In genomic region chrX:54180403-54180802, GRCh38 we compare ENCODE assay signal across 10 cellular contexts. TPM values are rescaled to one million over a fixed set of nuclear protein-coding genes. Genes with fewer than 3 reads are reported as not detected.
DNase-seq lines count a peak whose midpoint lies in the region; ATAC-seq and TF ChIP-seq lines count a peak whose summit lies in the region.
"Had no signal": no experiment of that assay in that cellular context is flagged by ENCODE, and none has a peak within 500 bp of the region (broad histone marks: within the 10 kb centered on the region; RNA-seq: fewer than 3 reads in every experiment).

No MANE protein-coding gene starts in this region.

- peak overlapping the region; percentile 98; the same call in 1 of the 2 replicates for H3K9ac ChIP-seq in SU-DHL-6 (ENCODE audit: low read length)

- DNase-seq in left ventricle myocardium inferior (no peak), right cardiac atrium (no peak), fibroblast of peridontal ligament (ENCODE audit: extremely low read depth) (peak; percentile 45), thoracic aorta (ENCODE audit: low spot score) (no peak), GM10266 (ENCODE audit: extremely low spot score) (no peak)
- DNase-seq: DMS79, H7 had no signal

- peaks cover 49% of the 10 kb centered on the region for H3K4me1 ChIP-seq in left ventricle myocardium inferior
- peaks cover 4% of the 10 kb centered on the region for H3K4me1 ChIP-seq in right cardiac atrium (ENCODE audit: control insufficient read depth, insufficient read depth, low read length)
- H3K4me1 ChIP-seq in thoracic aorta (ENCODE audit: control insufficient read depth in 1 of 2, low read depth in 2 of 2), result peaks cover 11 to 28% of the 10 kb centered on the region in 2 donors

- H3K4me3 ChIP-seq in left ventricle myocardium inferior (peak overlapping the region; percentile 85), right cardiac atrium (ENCODE audit: low read length) (no peak overlapping the region), SU-DHL-6 (ENCODE audit: insufficient read depth, low read length, poor library complexity, severe bottlenecking) (peak overlapping the region; percentile 10), thoracic aorta (peak overlapping the region; percentile 23)

- H2AFZ ChIP-seq in SU-DHL-6 (ENCODE audit: low read depth, low read length, severe bottlenecking), result no peak overlapping the region

- H3K36me3 ChIP-seq in left ventricle myocardium inferior (no peaks in the 10 kb centered on the region), SU-DHL-6 (ENCODE audit: low read length) (no peaks in the 10 kb centered on the region), thoracic aorta (no peaks in the 10 kb centered on the region)

- no peak for TF ChIP-seq CTCF in left ventricle myocardium inferior (IDR thresholded peaks at IDR 0.05; ENCODE audit: borderline replicate concordance)
- TF ChIP-seq CTCF in SU-DHL-6 (IDR thresholded peaks at IDR 0.05; ENCODE audit: insufficient read depth, low read length, poor library complexity, severe bottlenecking), result no peak
- no peak for TF ChIP-seq CTCF in thoracic aorta (IDR thresholded peaks at IDR 0.05)
- TF ChIP-seq CTCF in GM10266 (IDR thresholded peaks at IDR 0.05; ENCODE audit: control insufficient read depth, insufficient read depth, low read depth, missing control alignments), result no peak

- 38% methylated on average over 4 of the region's 4 CpGs for WGBS in right cardiac atrium

- H4K20me1 ChIP-seq in SU-DHL-6 (ENCODE audit: low read depth, low read length), result peaks cover 7% of the 10 kb centered on the region; the same call in 1 of the 2 replicates

- no peaks in the 10 kb centered on the region for H3K9me3 ChIP-seq in left ventricle myocardium inferior (replicated peaks)
- no peaks in the 10 kb centered on the region for H3K9me3 ChIP-seq in right cardiac atrium (ENCODE audit: control insufficient read depth, low read length)
- no peaks in the 10 kb centered on the region for H3K9me3 ChIP-seq in SU-DHL-6 (ENCODE audit: insufficient read depth, low read length)
- no peaks in the 10 kb centered on the region for H3K9me3 ChIP-seq in thoracic aorta

- peaks cover 74% of the 10 kb centered on the region for H3K79me2 ChIP-seq in SU-DHL-6 (ENCODE audit: insufficient read depth, low read length)

- H3K4me2 ChIP-seq in SU-DHL-6 (ENCODE audit: low read depth, low read length, poor library complexity, severe bottlenecking), result peak overlapping the region; percentile 94

- no peaks in the 10 kb centered on the region; the same call in 1 of the 2 replicates for H3F3A ChIP-seq in SU-DHL-6 (ENCODE audit: insufficient read depth)

- H3K27ac ChIP-seq in left ventricle myocardium inferior (replicated peaks), result no peak overlapping the region
- H3K27ac ChIP-seq in right cardiac atrium (ENCODE audit: low read length), result no peak overlapping the region
- no peak overlapping the region for H3K27ac ChIP-seq in SU-DHL-6 (ENCODE audit: low read depth, low read length)
- H3K27ac ChIP-seq in thoracic aorta, result no peak overlapping the region

- ATAC-seq in right cardiac atrium, result no peak
- ATAC-seq in thoracic aorta (ENCODE audit: insufficient number of reproducible peaks, low FRiP score, low read depth), result no peak
- no peak for ATAC-seq in HG03565 (IDR thresholded peaks at IDR 0.05; ENCODE audit: unreplicated experiment)
- no peak for ATAC-seq in GM21529 (IDR thresholded peaks at IDR 0.05; ENCODE audit: unreplicated experiment)

- no peaks in the 10 kb centered on the region for H3K9me2 ChIP-seq in SU-DHL-6 (replicated peaks; ENCODE audit: insufficient read depth, low read length)

- H3K27me3 ChIP-seq in left ventricle myocardium inferior (ENCODE audit: low read depth) (no peaks in the 10 kb centered on the region), right cardiac atrium (ENCODE audit: control insufficient read depth, insufficient read depth) (no peaks in the 10 kb centered on the region), SU-DHL-6 (ENCODE audit: low read length) (no peaks in the 10 kb centered on the region), thoracic aorta (replicated peaks; ENCODE audit: insufficient read depth) (no peaks in the 10 kb centered on the region)

- intact Hi-C loops in left ventricle myocardium inferior (cut with micrococcal nuclease) (no loop called here), right cardiac atrium (cut with DNase I) (no loop called here)

RNA-seq across cellular contexts. Expression of gene FAM120C, which starts 2.7 kb away (rescaled TPM):
- total RNA-seq in left ventricle myocardium inferior, result 6.0 TPM
- total RNA-seq in right cardiac atrium, result 1 to 10 TPM; 6.8 to 9.8 (median 8.1) TPM
- polyA plus RNA-seq in right cardiac atrium, result 3.0 TPM
- total RNA-seq in thoracic aorta, result 10 to 100 TPM in 1 of 2 donors, 1 to 10 TPM in 1; 6.8 to 12.5 TPM
